In the genomic region with DNA sequence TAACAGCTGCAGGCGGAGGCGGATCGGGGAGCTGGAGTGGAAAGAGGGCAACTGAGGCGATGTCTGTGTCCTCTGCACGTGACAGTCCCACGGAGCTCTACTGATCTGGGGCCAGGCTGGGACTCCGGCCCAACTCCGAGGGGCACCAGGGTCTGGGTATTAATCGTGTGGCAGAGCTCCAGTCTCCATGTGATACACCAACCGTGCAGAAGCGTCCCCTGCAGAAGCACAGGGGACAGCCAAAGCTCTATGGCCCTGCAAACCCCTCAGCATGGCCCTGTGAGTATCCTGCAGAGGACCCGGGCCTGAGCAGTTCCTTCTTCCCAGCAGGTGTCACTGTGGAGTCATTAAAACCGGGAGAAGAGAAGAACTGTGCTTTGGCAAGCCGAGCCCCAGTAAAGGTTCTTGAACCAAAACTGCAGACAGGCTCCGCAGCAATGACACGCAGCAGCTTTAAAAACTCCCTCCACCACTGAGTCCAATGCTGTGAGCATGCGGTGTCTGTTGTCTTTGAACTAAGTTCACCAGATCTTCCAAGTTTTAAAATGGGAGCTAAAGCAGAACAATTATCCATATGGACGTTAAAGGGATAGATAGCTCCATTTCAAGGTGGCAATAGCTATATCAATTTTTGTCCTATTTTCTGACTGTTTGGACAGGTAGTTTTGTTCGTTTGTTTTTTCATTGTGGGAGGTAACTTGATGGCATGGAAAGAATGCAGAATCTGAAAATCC, we compare ENCODE assay signal across 8 cellular contexts.
DNase-seq lines count a peak whose midpoint lies in the region; ATAC-seq and TF ChIP-seq lines count a peak whose summit lies in the region.

No MANE protein-coding gene starts in this region.

- H3K36me3 ChIP-seq in Loucy (ENCODE audit: insufficient read depth, low read length) = no peaks in the 10 kb centered on the region
- no peaks in the 10 kb centered on the region for H3K36me3 ChIP-seq in esophagus muscularis mucosa
- H3K36me3 ChIP-seq in naive thymus-derived CD4-positive, alpha-beta T cell (ENCODE audit: control insufficient read depth in 2 of 3, insufficient read depth in 3 of 3, low read length in 3 of 3) = no peaks in the 10 kb centered on the region

- no peak overlapping the region for H3K9ac ChIP-seq in Loucy (ENCODE audit: low read depth, low read length, poor library complexity, severe bottlenecking)

- H3K9me2 ChIP-seq in Loucy (replicated peaks; ENCODE audit: low read depth, low read length) = no peaks in the 10 kb centered on the region

- H3K79me2 ChIP-seq in Loucy (ENCODE audit: insufficient read depth, low read length) = no peaks in the 10 kb centered on the region

- H3K4me3 ChIP-seq in Loucy (ENCODE audit: low read length, poor library complexity, severe bottlenecking) = no peak overlapping the region
- no peak overlapping the region for H3K4me3 ChIP-seq in esophagus muscularis mucosa
- H3K4me3 ChIP-seq in naive thymus-derived CD4-positive, alpha-beta T cell (ENCODE audit: low read length) = no peak overlapping the region

- POLR2A ChIA-PET in naive thymus-derived CD4-positive, alpha-beta T cell (lab: Charles Lee) = no interaction called here

- H3K4me1 ChIP-seq in Loucy (ENCODE audit: insufficient read depth, low read length, poor library complexity, severe bottlenecking) (no peaks in the 10 kb centered on the region), esophagus muscularis mucosa (peaks cover 0 to 5% (median 0%) of the 10 kb centered on the region in 4 donors)
- H3K4me1 ChIP-seq in naive thymus-derived CD4-positive, alpha-beta T cell (ENCODE audit: control insufficient read depth in 2 of 2, insufficient read depth in 2 of 2, low read length in 2 of 2) = no peaks in the 10 kb centered on the region

- no peak overlapping the region for H3K4me3 Mint-ChIP-seq in naive thymus-derived CD4-positive, alpha-beta T cell

- H3K27me3 Mint-ChIP-seq in naive thymus-derived CD4-positive, alpha-beta T cell = peaks cover 0 to 12% (median 2%) of the 10 kb centered on the region in 5 donors

- peak; percentile 71 for TF ChIP-seq CTCF in Loucy (conservative IDR thresholded peaks at IDR 0.05; ENCODE audit: low read length)
- TF ChIP-seq CTCF in esophagus muscularis mucosa (IDR thresholded peaks at IDR 0.05) = peak in 2 of 3 experiments; percentile 20 to 41

- intact Hi-C loops in esophagus muscularis mucosa (cut with DNase I) = no loop called here
- intact Hi-C loops in naive thymus-derived CD4-positive, alpha-beta T cell (cut with micrococcal nuclease) = loop anchor here in 1 of 2 donors (10.0 kb wide), 1 partner anchor 1574 kb away; no protein-coding TSS in a partner anchor

- TF ChIP-seq POLR2A in esophagus muscularis mucosa (IDR thresholded peaks at IDR 0.05; ENCODE audit: low read depth) = no peak

- no peaks in the 10 kb centered on the region for H3F3A ChIP-seq in Loucy (ENCODE audit: low read depth)

- H3K9me3 Mint-ChIP-seq in naive thymus-derived CD4-positive, alpha-beta T cell = no peaks in the 10 kb centered on the region

- ATAC-seq in GM21737 (IDR thresholded peaks at IDR 0.05; ENCODE audit: unreplicated experiment) = peak; percentile 61
- peak; percentile 48 for ATAC-seq in naive thymus-derived CD4-positive, alpha-beta T cell

- no peak for TF ChIP-seq EP300 in esophagus muscularis mucosa (IDR thresholded peaks at IDR 0.05)

- DNase-seq in NCI-H2196 (lab: John Stamatoyannopoulos, UW; ENCODE audit: unreplicated experiment) = peak; percentile 12
- no peak for DNase-seq in NCI-H2196 treated with DMSO at 0.1 percent for 48 hours (lab: John Stamatoyannopoulos, UW; ENCODE audit: unreplicated experiment)
- peak; percentile 18 for DNase-seq in T1000 (lab: John Stamatoyannopoulos, UW)
- DNase-seq in esophagus muscularis mucosa (ENCODE audit: extremely low spot score) = no peak
- DNase-seq in naive thymus-derived CD4-positive, alpha-beta T cell = peak in 3 of 9 donors; percentile 7
- DNase-seq in cortex of kidney (lab: John Stamatoyannopoulos, UW) = no peak

- H3K27me3 ChIP-seq in Loucy (ENCODE audit: insufficient read depth, low read length, poor library complexity, severe bottlenecking) (no peaks in the 10 kb centered on the region), esophagus muscularis mucosa (peaks cover 0 to 11% (median 0%) of the 10 kb centered on the region in 4 donors)
- no peaks in the 10 kb centered on the region for H3K27me3 ChIP-seq in naive thymus-derived CD4-positive, alpha-beta T cell (ENCODE audit: control insufficient read depth in 2 of 2, insufficient read depth in 2 of 2, low read length in 2 of 2)

- CTCF ChIA-PET in naive thymus-derived CD4-positive, alpha-beta T cell (lab: Charles Lee) = no interaction called here

- H3K4me2 ChIP-seq in Loucy (ENCODE audit: low read depth, low read length, poor library complexity, severe bottlenecking) = no peak overlapping the region

- no peak overlapping the region for H3K27ac Mint-ChIP-seq in naive thymus-derived CD4-positive, alpha-beta T cell

- no peak overlapping the region for H2AFZ ChIP-seq in Loucy (ENCODE audit: low read length)

- no peak overlapping the region for H3K27ac ChIP-seq in esophagus muscularis mucosa (replicated peaks in 1 of 4)
- no peak overlapping the region for H3K27ac ChIP-seq in naive thymus-derived CD4-positive, alpha-beta T cell (ENCODE audit: low read depth, low read length)

- WGBS in esophagus muscularis mucosa = 52% methylated on average over 14 of the region's 19 CpGs

- peaks cover 0 to 11% (median 0%) of the 10 kb centered on the region in 5 donors for H3K36me3 Mint-ChIP-seq in naive thymus-derived CD4-positive, alpha-beta T cell

- H4K20me1 ChIP-seq in Loucy (ENCODE audit: insufficient read depth, low read length, poor library complexity, severe bottlenecking) = no peaks in the 10 kb centered on the region

- H3K4me1 Mint-ChIP-seq in naive thymus-derived CD4-positive, alpha-beta T cell = peaks cover 0 to 1% (median 0%) of the 10 kb centered on the region in 7 donors

- no peaks in the 10 kb centered on the region for H3K9me3 ChIP-seq in Loucy (ENCODE audit: insufficient read depth, low read depth, low read length)
- no peaks in the 10 kb centered on the region for H3K9me3 ChIP-seq in esophagus muscularis mucosa
- no peaks in the 10 kb centered on the region for H3K9me3 ChIP-seq in naive thymus-derived CD4-positive, alpha-beta T cell (ENCODE audit: control insufficient read depth in 2 of 3, low read length in 3 of 3)

Comparison
In these comparisons a context has a peak if more than half of its experiments do, and no peak if none do; other contexts are left out.
1. DNase-seq: peak in NCI-H2196 (single experiment) and T1000 (single experiment); none in NCI-H2196 treated with DMSO at 0.1 percent for 48 hours (single experiment), esophagus muscularis mucosa (single experiment) and cortex of kidney (single experiment).